ENCODE assay signal across 8 cellular contexts in the genomic region with DNA sequence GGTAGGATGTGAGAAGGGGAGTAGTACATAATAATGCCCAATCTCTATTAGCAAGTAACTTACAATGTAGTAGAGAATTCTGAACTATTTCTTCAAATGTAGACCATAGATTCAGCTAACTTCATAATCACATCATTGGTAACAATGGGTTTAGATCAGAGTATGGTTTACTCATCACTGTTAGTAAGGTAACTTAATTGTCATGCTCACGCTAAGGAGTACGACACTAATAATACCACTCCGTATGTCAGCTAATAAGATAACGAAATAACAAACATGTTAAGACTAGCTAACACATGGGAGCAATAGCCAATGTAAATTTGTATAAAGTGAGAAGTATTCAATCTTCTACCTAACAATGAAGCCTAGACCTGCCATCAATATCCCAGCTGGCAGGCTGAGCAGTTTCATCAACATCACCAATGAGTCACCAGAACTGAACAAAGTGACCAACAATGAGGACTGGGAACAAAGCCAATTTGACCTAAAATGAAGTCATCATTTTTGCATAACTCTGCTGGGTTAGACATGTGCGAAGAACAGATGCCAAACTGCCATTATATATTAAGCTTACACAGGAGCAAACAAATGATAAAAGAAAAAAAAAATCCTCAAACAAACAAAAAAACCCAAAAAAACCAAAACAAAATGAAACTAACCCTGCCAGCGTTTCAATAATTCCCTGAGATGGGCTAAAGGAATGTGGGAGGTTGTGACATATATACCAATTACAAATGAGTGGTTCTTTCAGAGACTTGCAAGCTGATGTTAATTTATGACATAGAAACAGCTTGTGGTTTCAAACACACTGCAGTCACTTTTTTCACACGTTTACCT. TPM values are rescaled to one million over a fixed set of nuclear protein-coding genes. Genes with fewer than 3 reads are reported as not detected.
DNase-seq lines count a peak whose midpoint lies in the region; ATAC-seq and TF ChIP-seq lines count a peak whose summit lies in the region.

No MANE protein-coding gene starts in this region.

- H3K4me1 ChIP-seq in thoracic aorta (ENCODE audit: control insufficient read depth in 1 of 2, low read depth in 2 of 2) = peaks cover 21 to 41% of the 10 kb centered on the region in 2 donors

- no peak for TF ChIP-seq CTCF in thoracic aorta (IDR thresholded peaks at IDR 0.05)

- no peak overlapping the region for H3K27ac Mint-ChIP-seq in stimulated activated naive B cell treated with anti-CD40 and anti-IgM and Interleukin-4, amounts not matched to agents 10 μg/mL and 1 μg/mL and 100 μg/mL, for 72 hours

- H3K4me3 Mint-ChIP-seq in stimulated activated naive B cell treated with anti-CD40 and anti-IgM and Interleukin-4, amounts not matched to agents 10 μg/mL and 1 μg/mL and 100 μg/mL, for 72 hours = no peak overlapping the region

- no peak overlapping the region for H3K4me3 ChIP-seq in thoracic aorta

- DNase-seq in AG20443 (ENCODE audit: low spot score) (peak; percentile 54), NCI-H2227 treated with DMSO at 0.1 percent for 48 hours (lab: John Stamatoyannopoulos, UW) (peak; percentile 26), astrocyte of the hippocampus (ENCODE audit: low read depth, low spot score) (peak; percentile 97), kidney glomerular epithelial cell (lab: John Stamatoyannopoulos, UW) (peak; percentile 77), thoracic aorta (ENCODE audit: low spot score) (peak; percentile 46)
- no peak for DNase-seq in stimulated activated naive B cell treated with anti-CD40 and anti-IgM and Interleukin-4, amounts not matched to agents 10 μg/mL and 1 μg/mL and 100 μg/mL, for 72 hours

- H3K9me3 Mint-ChIP-seq in stimulated activated naive B cell treated with anti-CD40 and anti-IgM and Interleukin-4, amounts not matched to agents 10 μg/mL and 1 μg/mL and 100 μg/mL, for 72 hours = no peaks in the 10 kb centered on the region

- H3K27me3 ChIP-seq in thoracic aorta (replicated peaks; ENCODE audit: insufficient read depth) = no peaks in the 10 kb centered on the region

- H3K4me1 Mint-ChIP-seq in stimulated activated naive B cell treated with anti-CD40 and anti-IgM and Interleukin-4, amounts not matched to agents 10 μg/mL and 1 μg/mL and 100 μg/mL, for 72 hours = peaks cover 3 to 13% of the 10 kb centered on the region in 2 donors

- no peaks in the 10 kb centered on the region for H3K9me3 ChIP-seq in thoracic aorta

- ATAC-seq in GM18873 (IDR thresholded peaks at IDR 0.05; ENCODE audit: low FRiP score, unreplicated experiment) (peak; percentile 42), HG03108 (IDR thresholded peaks at IDR 0.05; ENCODE audit: unreplicated experiment) (peak; percentile 49), thoracic aorta (ENCODE audit: insufficient number of reproducible peaks, low FRiP score, low read depth) (peak; percentile 97)
- ATAC-seq in stimulated activated naive B cell treated with anti-CD40 and anti-IgM and Interleukin-4, amounts not matched to agents 10 μg/mL and 1 μg/mL and 100 μg/mL, for 72 hours (replicated peaks) = no peak

- H3K27ac ChIP-seq in thoracic aorta = peak overlapping the region; percentile 36 to 46

- peaks cover 17 to 19% of the 10 kb centered on the region in 2 donors for H3K36me3 Mint-ChIP-seq in stimulated activated naive B cell treated with anti-CD40 and anti-IgM and Interleukin-4, amounts not matched to agents 10 μg/mL and 1 μg/mL and 100 μg/mL, for 72 hours

- H3K27me3 Mint-ChIP-seq in stimulated activated naive B cell treated with anti-CD40 and anti-IgM and Interleukin-4, amounts not matched to agents 10 μg/mL and 1 μg/mL and 100 μg/mL, for 72 hours = no peaks in the 10 kb centered on the region

- H3K36me3 ChIP-seq in thoracic aorta = peaks cover 13% of the 10 kb centered on the region

RNA-seq across cellular contexts. Expression of gene CCDC141, which starts 56.6 kb away (rescaled TPM):
- 1 to 10 TPM; 2.4 to 4.8 TPM for total RNA-seq in thoracic aorta

Comparison
In these comparisons a context has a peak if more than half of its experiments do, and no peak if none do; other contexts are left out.
1. ATAC-seq: peak in GM18873 (single experiment), HG03108 (single experiment) and thoracic aorta (single experiment); none in stimulated activated naive B cell treated with anti-CD40 and anti-IgM and Interleukin-4, amounts not matched to agents 10 μg/mL and 1 μg/mL and 100 μg/mL, for 72 hours (0 of 2).